In the genomic region with DNA sequence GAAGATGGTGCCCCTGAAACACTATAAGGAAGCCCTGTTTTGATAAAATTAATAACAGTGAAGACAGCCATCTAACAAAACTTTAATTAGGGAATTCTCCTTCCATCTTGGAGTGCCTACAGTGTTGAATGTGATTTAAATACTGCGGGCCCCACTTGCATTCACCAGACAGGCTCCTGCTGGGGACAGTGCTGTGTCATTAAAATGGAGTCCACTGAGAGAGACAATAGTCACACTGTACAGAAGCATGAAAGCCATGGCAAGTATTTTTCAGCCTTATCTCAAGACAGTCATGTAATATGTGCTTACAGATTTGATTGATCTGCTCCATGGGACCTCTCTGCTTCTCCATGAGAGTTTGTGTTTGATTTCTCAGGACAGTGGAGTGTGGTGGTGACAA, we compare ENCODE assay signal across 24 cellular contexts.
"Had no signal": no experiment of that assay in that cellular context is flagged by ENCODE, and none has a peak within 500 bp of the region (broad histone marks: within the 10 kb centered on the region; RNA-seq: fewer than 3 reads in every experiment).

No MANE protein-coding gene starts in this region.

- H3K27me3 ChIP-seq: breast epithelium, esophagus muscularis mucosa, sigmoid colon, vagina had no signal

- H3K27ac ChIP-seq: breast epithelium, esophagus muscularis mucosa, sigmoid colon, stomach, vagina had no signal

- H3K4me1 ChIP-seq: breast epithelium, esophagus muscularis mucosa, sigmoid colon, stomach, vagina had no signal

- H3K4me1 Mint-ChIP-seq: activated CD4-positive, alpha-beta memory T cell treated with anti-CD3 and anti-CD28 coated beads, Interleukin-2, amount 10 ng/mL, durations not matched to agents 7 days and 5 days; activated naive CD8-positive, alpha-beta T cell treated with anti-CD3 and anti-CD28 coated beads, Interleukin-2, amount 10 ng/mL, durations not matched to agents 7 days and 5 days; central memory CD8-positive, alpha-beta T cell; stimulated activated memory B cell treated with anti-CD40 and anti-IgM and Interleukin-4, amounts not matched to agents 10 μg/mL and 1 μg/mL and 100 μg/mL, for 72 hours had no signal

- H3K36me3 Mint-ChIP-seq: activated naive CD8-positive, alpha-beta T cell treated with anti-CD3 and anti-CD28 coated beads, Interleukin-2, amount 10 ng/mL, durations not matched to agents 7 days and 5 days; stimulated activated memory B cell treated with anti-CD40 and anti-IgM and Interleukin-4, amounts not matched to agents 10 μg/mL and 1 μg/mL and 100 μg/mL, for 72 hours; type B pancreatic cell had no signal

- H3K27ac Mint-ChIP-seq: activated CD4-positive, alpha-beta memory T cell treated with anti-CD3 and anti-CD28 coated beads, Interleukin-2, amount 10 ng/mL, durations not matched to agents 7 days and 5 days; activated naive CD4-positive, alpha-beta T cell treated with anti-CD3 and anti-CD28 coated beads for 36 hours; activated naive CD8-positive, alpha-beta T cell treated with anti-CD3 and anti-CD28 coated beads, Interleukin-2, amount 10 ng/mL, durations not matched to agents 7 days and 5 days; activated T-cell treated with anti-CD3 and anti-CD28 coated beads, Interleukin-2, amount 50 U/mL, for 72 hours; nephron progenitor cell; stimulated activated memory B cell treated with anti-CD40 and anti-IgM and Interleukin-4, amounts not matched to agents 10 μg/mL and 1 μg/mL and 100 μg/mL, for 72 hours; type B pancreatic cell had no signal

- H3K36me3 ChIP-seq: breast epithelium, esophagus muscularis mucosa, sigmoid colon, stomach, vagina had no signal

- ATAC-seq: activated T-cell treated with anti-CD3 and anti-CD28 coated beads, Interleukin-2, amount 50 U/mL, for 72 hours; left colon; mucosa of descending colon; stimulated activated memory B cell treated with anti-CD40 and anti-IgM and Interleukin-4, amounts not matched to agents 10 μg/mL and 1 μg/mL and 100 μg/mL, for 72 hours had no signal

- H3K4me2 ChIP-seq: smooth muscle cell had no signal

- H3K4me3 Mint-ChIP-seq: activated CD4-positive, alpha-beta memory T cell treated with anti-CD3 and anti-CD28 coated beads, Interleukin-2, amount 10 ng/mL, durations not matched to agents 7 days and 5 days; activated naive CD4-positive, alpha-beta T cell treated with anti-CD3 and anti-CD28 coated beads for 36 hours; activated naive CD8-positive, alpha-beta T cell treated with anti-CD3 and anti-CD28 coated beads, Interleukin-2, amount 10 ng/mL, durations not matched to agents 7 days and 5 days; activated T-cell treated with anti-CD3 and anti-CD28 coated beads, Interleukin-2, amount 50 U/mL, for 72 hours; central memory CD8-positive, alpha-beta T cell; nephron progenitor cell; stimulated activated memory B cell treated with anti-CD40 and anti-IgM and Interleukin-4, amounts not matched to agents 10 μg/mL and 1 μg/mL and 100 μg/mL, for 72 hours; type B pancreatic cell had no signal

- H3K9me3 Mint-ChIP-seq: activated CD4-positive, alpha-beta memory T cell treated with anti-CD3 and anti-CD28 coated beads, Interleukin-2, amount 10 ng/mL, durations not matched to agents 7 days and 5 days; activated naive CD4-positive, alpha-beta T cell treated with anti-CD3 and anti-CD28 coated beads for 36 hours; central memory CD8-positive, alpha-beta T cell; type B pancreatic cell had no signal

- DNase-seq: activated CD4-positive, alpha-beta memory T cell treated with anti-CD3 and anti-CD28 coated beads, Interleukin-2, amount 10 ng/mL, durations not matched to agents 7 days and 5 days; activated CD4-positive, alpha-beta T cell treated with anti-CD3 and anti-CD28 coated beads for 48 hours; activated effector memory CD4-positive, alpha-beta T cell treated with Interleukin-2 at 50 U/mL for 16 hours; activated naive CD4-positive, alpha-beta T cell treated with anti-CD3 and anti-CD28 coated beads for 36 hours; activated naive CD8-positive, alpha-beta T cell treated with anti-CD3 and anti-CD28 coated beads, Interleukin-2, amount 10 ng/mL, durations not matched to agents 7 days and 5 days; activated T-cell treated with anti-CD3 and anti-CD28 coated beads, Interleukin-2, amount 50 U/mL, for 72 hours; amniotic stem cell; effector memory CD4-positive, alpha-beta T cell; glutamatergic neuron; hippocampal formation; left colon; mesendoderm; mucosa of descending colon; nephron progenitor cell; sigmoid colon; stimulated activated CD4-positive, alpha-beta T cell treated with anti-CD3 and anti-CD28 coated beads, Interleukin-15, amount 100 ng/mL, for 24 hours; stomach had no signal

- H3K9me3 ChIP-seq: breast epithelium, esophagus muscularis mucosa, mucosa of descending colon, sigmoid colon, stomach, vagina had no signal

- H3K4me3 ChIP-seq: breast epithelium, esophagus muscularis mucosa, mucosa of descending colon, sigmoid colon, smooth muscle cell, stomach, vagina had no signal
